In genomic region chr19:44925114-44925891, GRCh38 we compare ENCODE assay signal across 1 cellular context.
TF ChIP-seq lines count a peak whose summit lies in the region.

No MANE protein-coding gene starts in this region.

TF ChIP-seq in HepG2, 621 proteins besides CTCF, POLR2A, EP300 and RAD21 (continued from another document):
- TF ChIP-seq GMEB2 (CRISPR knock-in tag; IDR thresholded peaks at IDR 0.05; ENCODE audit: low read depth) (no peak), ATF5 (CRISPR knock-in tag; IDR thresholded peaks at IDR 0.05; ENCODE audit: low read depth) (no peak), HIC2 (CRISPR knock-in tag; IDR thresholded peaks at IDR 0.05; ENCODE audit: low read depth) (peak; percentile 99), ZNF780A (CRISPR knock-in tag; IDR thresholded peaks at IDR 0.05) (peak; percentile 83; the same call in 1 of the 2 replicates), HNRNPL (IDR thresholded peaks at IDR 0.05; ENCODE audit: low read depth, low read length) (peak; percentile 96), TERF1 (CRISPR knock-in tag; IDR thresholded peaks at IDR 0.05) (no peak), CSRNP1 (CRISPR knock-in tag; IDR thresholded peaks at IDR 0.05) (peak; percentile 95), KLF16 (CRISPR knock-in tag; IDR thresholded peaks at IDR 0.05) (peak in 1 of 2 experiments; percentile 97; a peak in 2 of 4 replicates), ZNF781 (CRISPR knock-in tag; IDR thresholded peaks at IDR 0.05; ENCODE audit: borderline replicate concordance, not compliant biosample characterization) (no peak), SKI (IDR thresholded peaks at IDR 0.05; ENCODE audit: partially characterized antibody) (peak; percentile 99), ZNF607 (CRISPR knock-in tag; IDR thresholded peaks at IDR 0.05; ENCODE audit: borderline replicate concordance) (peak; percentile 83; the same call in 1 of the 2 replicates), YY1 (IDR thresholded peaks at IDR 0.05; ENCODE audit: insufficient read depth, insufficient replicate concordance, low read depth, low read length) (peak; percentile 44), SAFB2 (CRISPR knock-in tag; IDR thresholded peaks at IDR 0.05; ENCODE audit: borderline replicate concordance, low read depth) (no peak), GATAD2A (CRISPR knock-in tag; IDR thresholded peaks at IDR 0.05) (peak; percentile 97), KDM2A (CRISPR knock-in tag; IDR thresholded peaks at IDR 0.05; ENCODE audit: borderline replicate concordance, low read depth) (peak; percentile 93), ZBTB38 (CRISPR knock-in tag; IDR thresholded peaks at IDR 0.05) (peak; percentile 97), HNF4G (IDR thresholded peaks at IDR 0.05; ENCODE audit: borderline replicate concordance, low read depth, low read length) (peak; percentile 91), HNF4G (CRISPR knock-in tag; IDR thresholded peaks at IDR 0.05; ENCODE audit: borderline replicate concordance, low read depth) (peak; percentile 93), ZBTB44 (CRISPR knock-in tag; IDR thresholded peaks at IDR 0.05) (peak; percentile 46; the same call in 1 of the 2 replicates), PRDM15 (CRISPR knock-in tag; IDR thresholded peaks at IDR 0.05) (0 out of 2 replicates have a peak, but pooled peaks have one; percentile 28), ISL2 (CRISPR knock-in tag; IDR thresholded peaks at IDR 0.05) (peak; percentile 91), PAF1 (CRISPR knock-in tag; IDR thresholded peaks at IDR 0.05) (no peak), MIER2 (CRISPR knock-in tag; IDR thresholded peaks at IDR 0.05) (peak; percentile 77; the same call in 1 of the 2 replicates), HOXD1 (CRISPR knock-in tag; IDR thresholded peaks at IDR 0.05) (peak; percentile 87; the same call in 1 of the 2 replicates), ZNF737 (CRISPR knock-in tag; IDR thresholded peaks at IDR 0.05; ENCODE audit: borderline replicate concordance) (0 out of 2 replicates have a peak, but pooled peaks have one; percentile 20), ZNF556 (CRISPR knock-in tag; IDR thresholded peaks at IDR 0.05; ENCODE audit: borderline replicate concordance) (peak; percentile 87; the same call in 1 of the 2 replicates), THAP7 (CRISPR knock-in tag; IDR thresholded peaks at IDR 0.05) (peak; percentile 69; the same call in 1 of the 2 replicates), ZNF574 (CRISPR knock-in tag; IDR thresholded peaks at IDR 0.05) (peak; percentile 92), CBX2 (IDR thresholded peaks at IDR 0.05; ENCODE audit: low read depth, low read length) (no peak), CBX2 (CRISPR knock-in tag; IDR thresholded peaks at IDR 0.05; ENCODE audit: low read depth) (no peak), KAT8 (CRISPR knock-in tag; IDR thresholded peaks at IDR 0.05) (peak; percentile 85), HNF4A (CRISPR knock-in tag; IDR thresholded peaks at IDR 0.05) (peak; percentile 97), ZNF746 (CRISPR knock-in tag; IDR thresholded peaks at IDR 0.05) (peak; percentile 99), SP140L (CRISPR knock-in tag; IDR thresholded peaks at IDR 0.05; ENCODE audit: borderline replicate concordance) (no peak), MTA1 (CRISPR knock-in tag; IDR thresholded peaks at IDR 0.05; ENCODE audit: borderline replicate concordance) (peak; percentile 100), NCOA2 (CRISPR knock-in tag; IDR thresholded peaks at IDR 0.05) (peak; percentile 99), ZNF777 (CRISPR knock-in tag; IDR thresholded peaks at IDR 0.05) (no peak), BRD4 (CRISPR knock-in tag; IDR thresholded peaks at IDR 0.05) (peak; percentile 95), MIXL1 (CRISPR knock-in tag; IDR thresholded peaks at IDR 0.05) (peak; percentile 83)
